Comparison of ENCODE assay signal across 15 cellular contexts in genomic region chr11:45906965-45907591, GRCh38. TPM values are rescaled to one million over a fixed set of nuclear protein-coding genes. Genes with fewer than 3 reads are reported as not detected.
DNase-seq lines count a peak whose midpoint lies in the region; ATAC-seq and TF ChIP-seq lines count a peak whose summit lies in the region.
"Had no signal": no experiment of that assay in that cellular context is flagged by ENCODE, and none has a peak within 500 bp of the region (broad histone marks: within the 10 kb centered on the region; RNA-seq: fewer than 3 reads in every experiment).

Gene FREY1, minus strand, starts transcription at chr11:45907271. Its CDS starts 26 bp downstream, at chr11:45907245.

- H3K4me1 ChIP-seq in RWPE2 (ENCODE audit: insufficient read depth, poor library complexity, severe bottlenecking): no peaks in the 10 kb centered on the region
- no peaks in the 10 kb centered on the region for H3K4me1 ChIP-seq in ovary (ENCODE audit: insufficient read depth)
- H3K4me1 ChIP-seq: tibial artery had no signal

- WGBS in ovary, 3 donors: 61 to 69% (median 63%) methylated on average over 18 of the region's 18 CpGs

- in situ Hi-C loops in ACHN (cut with HindIII; ENCODE audit: low pct_ligation_motif_present, low pct_unique_long_range_greater_than_20kb, low sequenced_read_pairs): no loop called here

- DNase-seq in RWPE2 (ENCODE audit: low spot score) (no peak), fibroblast of gingiva (ENCODE audit: low read depth) (peak; percentile 22), pons (ENCODE audit: low spot score) (peak; percentile 53), ovary (no peak), epidermal melanocyte (ENCODE audit: insufficient read length, low spot score) (no peak), ACHN (no peak)
- DNase-seq in activated CD4-positive, CD25-positive, alpha-beta regulatory T cell treated with anti-CD3 and anti-CD28 coated beads, Interleukin-2, amount 50 U/mL, for 72 hours: no peak
- DNase-seq: activated CD4-positive, alpha-beta memory T cell treated with anti-CD3 and anti-CD28 coated beads, Interleukin-2, amount 10 ng/mL, durations not matched to agents 7 days and 5 days; aorta; DMS79; effector CD4-positive, alpha-beta T cell; NCI-H2029 treated with DMSO at 0.1 percent for 48 hours; T-helper 9 cell; tibial artery had no signal

- H3K27ac ChIP-seq in RWPE2 (ENCODE audit: poor library complexity, severe bottlenecking): no peak within 1 kb of the TSS
- H3K27ac ChIP-seq in ovary: no peak within 1 kb of the TSS
- H3K27ac ChIP-seq: tibial artery had no signal

- peak; percentile 11; the same call in 1 of the 3 replicates for ATAC-seq in RWPE2 (ENCODE audit: low read depth)

- TF ChIP-seq CTCF in RWPE2 (IDR thresholded peaks at IDR 0.05; ENCODE audit: poor library complexity, severe bottlenecking): no peak
- no peak for TF ChIP-seq CTCF in ovary (IDR thresholded peaks at IDR 0.05)

- intact Hi-C loops in ovary (cut with DNase I): no loop called here

- H3K27me3 ChIP-seq in RWPE2 (ENCODE audit: insufficient read depth, poor library complexity, severe bottlenecking) (no peaks in the 10 kb centered on the region), ovary (no peaks in the 10 kb centered on the region)
- H3K27me3 ChIP-seq: tibial artery had no signal

- TF ChIP-seq POLR2A in GM19193 (IDR thresholded peaks at IDR 0.05; ENCODE audit: extremely low read depth, insufficient read depth, insufficient read length) (peak; percentile 38), ovary (IDR thresholded peaks at IDR 0.05) (no peak)

- no peak for TF ChIP-seq EP300 in ovary (IDR thresholded peaks at IDR 0.05)

- H3K4me3 ChIP-seq in RWPE2 (ENCODE audit: severe bottlenecking) (no peak within 1 kb of the TSS), ovary (no peak within 1 kb of the TSS)
- H3K4me3 ChIP-seq: tibial artery had no signal

- H3K36me3 ChIP-seq in RWPE2 (ENCODE audit: low read depth): peaks cover 11% of the 10 kb centered on the region
- no peaks in the 10 kb centered on the region for H3K36me3 ChIP-seq in ovary

- no peaks in the 10 kb centered on the region for H3K9me3 ChIP-seq in RWPE2 (ENCODE audit: severe bottlenecking)
- H3K9me3 ChIP-seq in ovary: no peaks in the 10 kb centered on the region
- H3K9me3 ChIP-seq: tibial artery had no signal

RNA-seq across cellular contexts. Expression of gene FREY1, which starts in this region (rescaled TPM):
- 1 to 10 TPM in 1 of 7 donors, under 1 TPM in 5, not detected in 1; 0.48 to 1.6 (median 0.67) TPM for total RNA-seq in ovary
- polyA plus RNA-seq in ovary: under 1 TPM in 1 of 2 donors, not detected in 1; 0.23 TPM
- polyA plus RNA-seq: aorta had no signal

Comparison
In these comparisons a context has a peak if more than half of its experiments do, and no peak if none do; other contexts are left out.
1. DNase-seq: peak in fibroblast of gingiva (single experiment) and pons (single experiment); none in RWPE2 (single experiment), ovary (0 of 5), activated CD4-positive, CD25-positive, alpha-beta regulatory T cell treated with anti-CD3 and anti-CD28 coated beads, Interleukin-2, amount 50 U/mL, for 72 hours (single experiment), epidermal melanocyte (single experiment) and ACHN (single experiment).